19 cellular contexts compared by ENCODE assay signal in genomic region chr4:145785391-145786008, GRCh38.
DNase-seq lines count a peak whose midpoint lies in the region; ATAC-seq and TF ChIP-seq lines count a peak whose summit lies in the region.
"Had no signal": no experiment of that assay in that cellular context is flagged by ENCODE, and none has a peak within 500 bp of the region (broad histone marks: within the 10 kb centered on the region; RNA-seq: fewer than 3 reads in every experiment).

No MANE protein-coding gene starts in this region.

- ATAC-seq in GM21367 (IDR thresholded peaks at IDR 0.05; ENCODE audit: unreplicated experiment): no peak
- ATAC-seq: GM12878, HCT116 had no signal

- CTCF ChIA-PET in activated CD4-positive, alpha-beta memory T cell treated with anti-CD3 and anti-CD28 coated beads for 36 hours (lab: Charles Lee): no interaction called here
- CTCF ChIA-PET in activated CD4-positive, alpha-beta memory T cell treated with anti-CD3 and anti-CD28 coated beads, Interleukin-2, amount 10 ng/mL, durations not matched to agents 7 days and 5 days (lab: Charles Lee): no interaction called here

- peaks cover 39% of the 10 kb centered on the region for H3K4me1 Mint-ChIP-seq in activated CD4-positive, alpha-beta memory T cell treated with anti-CD3 and anti-CD28 coated beads for 36 hours (ENCODE audit: low read depth)
- peaks cover 12% of the 10 kb centered on the region for H3K4me1 Mint-ChIP-seq in activated CD4-positive, alpha-beta memory T cell treated with anti-CD3 and anti-CD28 coated beads, Interleukin-2, amount 10 ng/mL, durations not matched to agents 7 days and 5 days

- H3K27ac Mint-ChIP-seq in activated CD4-positive, alpha-beta memory T cell treated with anti-CD3 and anti-CD28 coated beads for 36 hours: peak overlapping the region; percentile 66
- H3K27ac Mint-ChIP-seq in activated CD4-positive, alpha-beta memory T cell treated with anti-CD3 and anti-CD28 coated beads, Interleukin-2, amount 10 ng/mL, durations not matched to agents 7 days and 5 days: no peak overlapping the region
- H3K27ac Mint-ChIP-seq: T-helper 2 cell treated with Interferon-gamma antibody and Interleukin-4, amounts not matched to agents 5 μg/mL and 100 μg/mL, for 36 hours had no signal

- in situ Hi-C loops in astrocyte of the spinal cord (cut with HindIII; ENCODE audit: low sequenced_read_pairs): no loop called here

- H3K4me3 ChIP-seq in LNCaP clone FGC (ENCODE audit: low read depth, low read length): no peak overlapping the region
- no peak overlapping the region for H3K4me3 ChIP-seq in astrocyte of the spinal cord (ENCODE audit: low read depth, low read length)
- H3K4me3 ChIP-seq: dorsolateral prefrontal cortex, esophagus squamous epithelium, GM12878, hepatocyte had no signal

- no peaks in the 10 kb centered on the region for H3K27me3 Mint-ChIP-seq in activated CD4-positive, alpha-beta memory T cell treated with anti-CD3 and anti-CD28 coated beads for 36 hours
- no peaks in the 10 kb centered on the region for H3K27me3 Mint-ChIP-seq in activated CD4-positive, alpha-beta memory T cell treated with anti-CD3 and anti-CD28 coated beads, Interleukin-2, amount 10 ng/mL, durations not matched to agents 7 days and 5 days

- intact Hi-C loops in activated CD4-positive, alpha-beta memory T cell treated with anti-CD3 and anti-CD28 coated beads for 36 hours (cut with micrococcal nuclease): no loop called here

- peaks cover 55% of the 10 kb centered on the region for H3K36me3 Mint-ChIP-seq in activated CD4-positive, alpha-beta memory T cell treated with anti-CD3 and anti-CD28 coated beads for 36 hours
- peaks cover 48% of the 10 kb centered on the region for H3K36me3 Mint-ChIP-seq in activated CD4-positive, alpha-beta memory T cell treated with anti-CD3 and anti-CD28 coated beads, Interleukin-2, amount 10 ng/mL, durations not matched to agents 7 days and 5 days (ENCODE audit: low read depth)

- H3K4me3 Mint-ChIP-seq in activated CD4-positive, alpha-beta memory T cell treated with anti-CD3 and anti-CD28 coated beads for 36 hours: no peak overlapping the region
- H3K4me3 Mint-ChIP-seq in activated CD4-positive, alpha-beta memory T cell treated with anti-CD3 and anti-CD28 coated beads, Interleukin-2, amount 10 ng/mL, durations not matched to agents 7 days and 5 days: no peak overlapping the region
- H3K4me3 Mint-ChIP-seq: T-helper 2 cell treated with Interferon-gamma antibody and Interleukin-4, amounts not matched to agents 5 μg/mL and 100 μg/mL, for 36 hours had no signal

- POLR2A ChIA-PET in activated CD4-positive, alpha-beta memory T cell treated with anti-CD3 and anti-CD28 coated beads for 36 hours (lab: Charles Lee): no interaction called here
- POLR2A ChIA-PET in activated CD4-positive, alpha-beta memory T cell treated with anti-CD3 and anti-CD28 coated beads, Interleukin-2, amount 10 ng/mL, durations not matched to agents 7 days and 5 days (lab: Charles Lee): no interaction called here

- peaks cover 11% of the 10 kb centered on the region for H3K9me3 Mint-ChIP-seq in activated CD4-positive, alpha-beta memory T cell treated with anti-CD3 and anti-CD28 coated beads for 36 hours
- peaks cover 24% of the 10 kb centered on the region for H3K9me3 Mint-ChIP-seq in activated CD4-positive, alpha-beta memory T cell treated with anti-CD3 and anti-CD28 coated beads, Interleukin-2, amount 10 ng/mL, durations not matched to agents 7 days and 5 days

- TF ChIP-seq CTCF in LNCaP clone FGC (IDR thresholded peaks at IDR 0.05; ENCODE audit: control insufficient read depth, extremely low read depth, insufficient read depth) (no peak), astrocyte of the spinal cord (IDR thresholded peaks at IDR 0.05; ENCODE audit: low read depth, low read length) (no peak)

- no peak for DNase-seq in activated CD4-positive, alpha-beta memory T cell treated with anti-CD3 and anti-CD28 coated beads for 36 hours
- DNase-seq in activated CD4-positive, alpha-beta memory T cell treated with anti-CD3 and anti-CD28 coated beads, Interleukin-2, amount 10 ng/mL, durations not matched to agents 7 days and 5 days: no peak
- DNase-seq in LNCaP clone FGC (ENCODE audit: low read depth): peak; percentile 72
- DNase-seq in astrocyte of the spinal cord (ENCODE audit: low read depth, low spot score): peak; percentile 21
- peak; percentile 16 for DNase-seq in myocyte (ENCODE audit: low read depth)
- DNase-seq in Ammon's horn (ENCODE audit: low spot score): no peak
- DNase-seq in H4 (ENCODE audit: low spot score): no peak
- DNase-seq: activated CD4-positive, alpha-beta T cell treated with anti-CD3 and anti-CD28 coated beads for 4 hours; COR-L47; dorsolateral prefrontal cortex; esophagus squamous epithelium; MM.1S; SHP77 treated with DMSO at 0.1 percent for 48 hours; stimulated activated naive CD4-positive, alpha-beta T cell had no signal

Comparison
In these comparisons a context has a peak if more than half of its experiments do, and no peak if none do; other contexts are left out.
1. DNase-seq: peak in LNCaP clone FGC (single experiment), astrocyte of the spinal cord (single experiment) and myocyte (single experiment); none in activated CD4-positive, alpha-beta memory T cell treated with anti-CD3 and anti-CD28 coated beads for 36 hours (single experiment), activated CD4-positive, alpha-beta memory T cell treated with anti-CD3 and anti-CD28 coated beads, Interleukin-2, amount 10 ng/mL, durations not matched to agents 7 days and 5 days (single experiment), Ammon's horn (single experiment) and H4 (single experiment).